Comparison of ENCODE assay signal across 12 cellular contexts in the genomic region with DNA sequence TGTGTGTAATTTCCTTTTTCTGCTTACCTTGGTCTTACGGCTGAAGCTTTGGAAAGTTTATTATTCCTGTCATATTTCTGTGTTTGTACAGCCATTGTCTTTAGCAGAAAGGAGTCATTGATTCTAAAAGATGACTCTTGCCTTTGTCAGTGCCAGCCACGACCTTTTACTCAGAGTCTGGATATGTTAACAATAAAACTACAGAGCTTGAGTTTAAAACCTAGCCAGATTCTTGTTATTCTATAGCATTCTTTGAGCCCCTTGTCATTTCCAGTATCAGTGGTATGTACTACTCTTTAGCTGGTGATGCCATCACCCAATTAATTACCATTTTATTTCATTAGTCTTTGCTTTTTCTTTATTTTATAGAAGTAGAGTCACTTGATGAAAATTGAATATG.
DNase-seq lines count a peak whose midpoint lies in the region; ATAC-seq and TF ChIP-seq lines count a peak whose summit lies in the region.
"Had no signal": no experiment of that assay in that cellular context is flagged by ENCODE, and none has a peak within 500 bp of the region (broad histone marks: within the 10 kb centered on the region; RNA-seq: fewer than 3 reads in every experiment).

No MANE protein-coding gene starts in this region.

- TF ChIP-seq CTCF in Calu3 (IDR thresholded peaks at IDR 0.05; ENCODE audit: unreplicated experiment) (no peak), Panc1 (IDR thresholded peaks at IDR 0.05) (no peak), osteoblast (IDR thresholded peaks at IDR 0.05; ENCODE audit: extremely low read depth, low read depth, low read length) (no peak), GM13976 (IDR thresholded peaks at IDR 0.05; ENCODE audit: borderline replicate concordance, control extremely low read depth, extremely low read depth, insufficient read depth, missing control alignments) (no peak)

- peaks cover 60% of the 10 kb centered on the region for H3K79me2 ChIP-seq in osteoblast (ENCODE audit: insufficient read depth, low read length)

- no peaks in the 10 kb centered on the region for H4K20me1 ChIP-seq in osteoblast (ENCODE audit: insufficient read depth, low read length)

- no peaks in the 10 kb centered on the region for H3K27me3 Mint-ChIP-seq in Calu3 (ENCODE audit: unreplicated experiment)
- H3K27me3 Mint-ChIP-seq: activated CD4-positive, alpha-beta memory T cell treated with anti-CD3 and anti-CD28 coated beads, Interleukin-2, amount 10 ng/mL, durations not matched to agents 7 days and 5 days; IgD-negative memory B cell had no signal

- DNase-seq in Calu3, result peak; percentile 33
- DNase-seq in Panc1 (ENCODE audit: low read depth, low spot score), result peak; percentile 36
- DNase-seq in dermis microvascular lymphatic vessel endothelial cell (ENCODE audit: low read depth in 2 of 2), result peak; percentile 48 to 93
- peak; percentile 41 for DNase-seq in osteoblast (ENCODE audit: insufficient read length, low spot score, missing footprints)
- no peak for DNase-seq in GM13976 (ENCODE audit: low spot score)
- DNase-seq in aorta, result no peak
- DNase-seq in DMS153 (lab: John Stamatoyannopoulos, UW), result no peak
- no peak for DNase-seq in ecto neural progenitor cell (ENCODE audit: low spot score)
- DNase-seq: activated CD4-positive, alpha-beta memory T cell treated with anti-CD3 and anti-CD28 coated beads, Interleukin-2, amount 10 ng/mL, durations not matched to agents 7 days and 5 days; COR-L47 had no signal

- H3K4me2 ChIP-seq in osteoblast (ENCODE audit: insufficient read depth, low read length), result peak overlapping the region; percentile 50

- intact Hi-C loops in Calu3 (cut with micrococcal nuclease; ENCODE audit: unreplicated experiment) (loop anchor here (5.0 to 10.0 kb wide), 2 partner anchors 43 to 566 kb away; no protein-coding TSS in a partner anchor), Panc1 (cut with micrococcal nuclease; ENCODE audit: unreplicated experiment) (no loop called here), aorta (cut with DNase I) (no loop called here)

- peaks cover 65% of the 10 kb centered on the region for H3K4me1 Mint-ChIP-seq in Calu3 (ENCODE audit: low read depth, unreplicated experiment)

- ATAC-seq in Panc1, result peak; percentile 80
- no peak for ATAC-seq in aorta (ENCODE audit: low FRiP score)
- ATAC-seq: gastroesophageal sphincter had no signal

- H3K27ac Mint-ChIP-seq in Calu3 (ENCODE audit: unreplicated experiment), result peak overlapping the region; percentile 82
- H3K27ac Mint-ChIP-seq: activated CD4-positive, alpha-beta memory T cell treated with anti-CD3 and anti-CD28 coated beads, Interleukin-2, amount 10 ng/mL, durations not matched to agents 7 days and 5 days; IgD-negative memory B cell had no signal

- BruUV-seq in Calu3 (replicated peaks; lab: Mats Ljungman, UMichigan), result no TSS peak
- no TSS peak for BruUV-seq in Panc1 (replicated peaks; lab: Mats Ljungman, UMichigan)

- CTCF ChIA-PET in Calu3 (lab: Charles Lee) (interaction anchor here (0.5 to 1.1 kb wide), 4 partner anchors 13 to 62 kb away, joined by 3 to 6 read pairs (median 3); no protein-coding TSS in a partner anchor), Panc1 (lab: Charles Lee) (no interaction called here)

- H3K4me3 Mint-ChIP-seq in Calu3 (ENCODE audit: low read depth, unreplicated experiment), result peak overlapping the region; percentile 20
- H3K4me3 Mint-ChIP-seq: activated CD4-positive, alpha-beta memory T cell treated with anti-CD3 and anti-CD28 coated beads, Interleukin-2, amount 10 ng/mL, durations not matched to agents 7 days and 5 days; IgD-negative memory B cell had no signal

- 14 to 20% methylated on average over 2 of the region's 2 CpGs for WGBS in aorta, 2 donors

- H3K27me3 ChIP-seq in Panc1 (ENCODE audit: control insufficient read depth, insufficient read depth, low read length), result no peaks in the 10 kb centered on the region
- H3K27me3 ChIP-seq in osteoblast (ENCODE audit: insufficient read depth, low read length), result no peaks in the 10 kb centered on the region
- H3K27me3 ChIP-seq in aorta (ENCODE audit: control insufficient read depth in 1 of 2, insufficient read depth in 2 of 2, low read length in 1 of 2), result no peaks in the 10 kb centered on the region
- H3K27me3 ChIP-seq: gastroesophageal sphincter had no signal

- H3K9me3 ChIP-seq in Panc1 (ENCODE audit: control insufficient read depth, insufficient read depth, low read depth, low read length), result no peaks in the 10 kb centered on the region
- H3K9me3 ChIP-seq in osteoblast (ENCODE audit: low read depth, low read length), result no peaks in the 10 kb centered on the region
- no peaks in the 10 kb centered on the region for H3K9me3 ChIP-seq in aorta (ENCODE audit: control insufficient read depth, low read length)
- H3K9me3 ChIP-seq: gastroesophageal sphincter had no signal

- H2AFZ ChIP-seq in osteoblast (ENCODE audit: low read length), result no peak overlapping the region

- H3K27ac ChIP-seq in Panc1 (ENCODE audit: low read length) (no peak overlapping the region), osteoblast (ENCODE audit: low read depth, low read length) (peak overlapping the region; percentile 76), aorta (ENCODE audit: low read depth in 1 of 2, low read length in 2 of 2) (no peak overlapping the region)
- H3K27ac ChIP-seq: gastroesophageal sphincter had no signal

- H3K36me3 ChIP-seq in Panc1 (ENCODE audit: control insufficient read depth, insufficient read depth, low read length) (no peaks in the 10 kb centered on the region), osteoblast (ENCODE audit: insufficient read depth, low read length) (no peaks in the 10 kb centered on the region), aorta (ENCODE audit: control insufficient read depth in 1 of 2, insufficient read depth in 2 of 2, low read length in 1 of 2) (no peaks in the 10 kb centered on the region)

- H3K4me3 ChIP-seq in Panc1 (ENCODE audit: low read depth in 2 of 2, low read length in 2 of 2) (no peak overlapping the region), osteoblast (ENCODE audit: insufficient read depth, low read length) (no peak overlapping the region), aorta (ENCODE audit: low read length in 2 of 2) (no peak overlapping the region)
- H3K4me3 ChIP-seq: gastroesophageal sphincter had no signal

- H3K4me1 ChIP-seq in Panc1 (ENCODE audit: control insufficient read depth, insufficient read depth, low read length), result no peaks in the 10 kb centered on the region
- peaks cover 55% of the 10 kb centered on the region for H3K4me1 ChIP-seq in osteoblast (ENCODE audit: insufficient read depth, low read length)
- H3K4me1 ChIP-seq in aorta (ENCODE audit: control insufficient read depth in 1 of 2, insufficient read depth in 2 of 2, low read length in 2 of 2), result peaks cover 5 to 10% of the 10 kb centered on the region in 2 donors

- POLR2A ChIA-PET in Panc1 (lab: Charles Lee), result no interaction called here

- H3K9me3 Mint-ChIP-seq in Calu3 (ENCODE audit: low read depth, unreplicated experiment), result no peaks in the 10 kb centered on the region
- H3K9me3 Mint-ChIP-seq: activated CD4-positive, alpha-beta memory T cell treated with anti-CD3 and anti-CD28 coated beads, Interleukin-2, amount 10 ng/mL, durations not matched to agents 7 days and 5 days; IgD-negative memory B cell had no signal

- in situ Hi-C loops in Panc1 (cut with HindIII; ENCODE audit: low pct_unique_long_range_greater_than_20kb, low sequenced_read_pairs) (no loop called here), GM13976 (cut with MboI; ENCODE audit: low sequenced_read_pairs, unreplicated experiment) (no loop called here)

- peaks cover 10% of the 10 kb centered on the region for H3K36me3 Mint-ChIP-seq in Calu3 (ENCODE audit: insufficient read depth, unreplicated experiment)

Comparison
In these comparisons a context has a peak if more than half of its experiments do, and no peak if none do; other contexts are left out.
1. DNase-seq: peak in Calu3 (single experiment), Panc1 (single experiment), dermis microvascular lymphatic vessel endothelial cell (2 of 2) and osteoblast (single experiment); none in GM13976 (single experiment), aorta (0 of 2), DMS153 (single experiment) and ecto neural progenitor cell (single experiment).